ENCODE assay signal across 1 cellular context in genomic region chr10:1289591-1289990, GRCh38.
TF ChIP-seq lines count a peak whose summit lies in the region.

No MANE protein-coding gene starts in this region.

TF ChIP-seq in HCT116, 20 proteins besides CTCF, POLR2A, EP300 and RAD21:
- TF ChIP-seq REST (IDR thresholded peaks at IDR 0.05; ENCODE audit: low read depth): no peak
- no peak for TF ChIP-seq CEBPB (IDR thresholded peaks at IDR 0.05; ENCODE audit: low read depth)
- no peak for TF ChIP-seq CBX3 (IDR thresholded peaks at IDR 0.05; ENCODE audit: low read depth)
- no peak for TF ChIP-seq ZBTB33 (IDR thresholded peaks at IDR 0.05; ENCODE audit: extremely low read depth, insufficient replicate concordance, low read length)
TF ChIP-seq in HCT116: peak in this region for 0.
